Comparison of ENCODE assay signal across 25 cellular contexts in genomic region chr11:74627381-74627780, GRCh38. TPM values are rescaled to one million over a fixed set of nuclear protein-coding genes. Genes with fewer than 3 reads are reported as not detected.
A peak's percentile ranks its signal among the peaks of the same experiment; 100 is the strongest.
DNase-seq lines count a peak whose midpoint lies in the region; ATAC-seq and TF ChIP-seq lines count a peak whose summit lies in the region.
"Had no signal": no experiment of that assay in that cellular context is flagged by ENCODE, and none has a peak within 500 bp of the region (broad histone marks: within the 10 kb centered on the region; RNA-seq: fewer than 3 reads in every experiment).

No MANE protein-coding gene starts in this region.

- no peak overlapping the region for H3K4me3 Mint-ChIP-seq in activated CD4-positive, alpha-beta T cell treated with anti-CD3 and anti-CD28 coated beads for 36 hours
- no peak overlapping the region for H3K4me3 Mint-ChIP-seq in activated naive CD8-positive, alpha-beta T cell treated with anti-CD3 and anti-CD28 coated beads, Interleukin-2, amount 50 U/mL, for 24 hours
- H3K4me3 Mint-ChIP-seq in activated naive CD8-positive, alpha-beta T cell treated with anti-CD3 and anti-CD28 coated beads for 36 hours, result no peak overlapping the region
- H3K4me3 Mint-ChIP-seq: HFFc6, IgD-negative memory B cell had no signal

- H3K4me3 ChIP-seq in OCI-LY3 (ENCODE audit: low read length), result no peak overlapping the region
- H3K4me3 ChIP-seq: HAP-1, SJSA1 had no signal

- H3K79me2 ChIP-seq in OCI-LY3 (ENCODE audit: low read length), result peaks cover 10% of the 10 kb centered on the region

- TF ChIP-seq CTCF in OCI-LY3 (IDR thresholded peaks at IDR 0.05; ENCODE audit: low read depth, low read length), result no peak

- intact Hi-C loops in activated CD4-positive, alpha-beta T cell treated with anti-CD3 and anti-CD28 coated beads for 36 hours (cut with DNase I, micrococcal nuclease), result no loop called here

- peak overlapping the region; percentile 34; the same call in 1 of the 2 replicates for H3K27ac ChIP-seq in OCI-LY3 (ENCODE audit: low read length)
- no peak overlapping the region for H3K27ac ChIP-seq in substantia nigra (ENCODE audit: low read depth, low read length, poor library complexity, severe bottlenecking)
- H3K27ac ChIP-seq: 22Rv1, KMS-11, SJSA1 had no signal

- H3K36me3 Mint-ChIP-seq in activated CD4-positive, alpha-beta T cell treated with anti-CD3 and anti-CD28 coated beads for 36 hours (ENCODE audit: low read depth), result peaks cover 54% of the 10 kb centered on the region
- H3K36me3 Mint-ChIP-seq in activated naive CD8-positive, alpha-beta T cell treated with anti-CD3 and anti-CD28 coated beads, Interleukin-2, amount 50 U/mL, for 24 hours (ENCODE audit: low read depth), result peaks cover 60% of the 10 kb centered on the region
- peaks cover 35% of the 10 kb centered on the region for H3K36me3 Mint-ChIP-seq in activated naive CD8-positive, alpha-beta T cell treated with anti-CD3 and anti-CD28 coated beads for 36 hours

- H3K9me3 ChIP-seq in OCI-LY3 (ENCODE audit: insufficient read depth, low read length), result no peaks in the 10 kb centered on the region
- H3K9me3 ChIP-seq: HAP-1, SJSA1 had no signal

- H3K9ac ChIP-seq in OCI-LY3 (ENCODE audit: low read length), result no peak overlapping the region
- H3K9ac ChIP-seq: KMS-11 had no signal

- peaks cover 4% of the 10 kb centered on the region for H3K4me1 Mint-ChIP-seq in activated CD4-positive, alpha-beta T cell treated with anti-CD3 and anti-CD28 coated beads for 36 hours
- H3K4me1 Mint-ChIP-seq in activated naive CD8-positive, alpha-beta T cell treated with anti-CD3 and anti-CD28 coated beads, Interleukin-2, amount 50 U/mL, for 24 hours, result peaks cover 4% of the 10 kb centered on the region
- peaks cover 2% of the 10 kb centered on the region for H3K4me1 Mint-ChIP-seq in activated naive CD8-positive, alpha-beta T cell treated with anti-CD3 and anti-CD28 coated beads for 36 hours

- CTCF ChIA-PET in activated CD4-positive, alpha-beta T cell treated with anti-CD3 and anti-CD28 coated beads for 36 hours (lab: Charles Lee), result interaction anchor here (0.6 kb wide), 1 partner anchor 23 kb away, joined by 3 read pairs; no protein-coding TSS in a partner anchor

- peaks cover 61% of the 10 kb centered on the region for H3K4me1 ChIP-seq in OCI-LY3 (ENCODE audit: low read length)
- H3K4me1 ChIP-seq: HAP-1, SJSA1 had no signal

- H3K27me3 ChIP-seq in OCI-LY3 (ENCODE audit: low read depth, low read length), result no peaks in the 10 kb centered on the region
- H3K27me3 ChIP-seq: SJSA1 had no signal

- peak overlapping the region; percentile 9; the same call in 1 of the 2 replicates for H3K4me2 ChIP-seq in OCI-LY3 (ENCODE audit: low read length)
- H3K4me2 ChIP-seq: KMS-11 had no signal

- ATAC-seq in activated CD4-positive, alpha-beta T cell treated with anti-CD3 and anti-CD28 coated beads for 36 hours, result peak; percentile 55
- peak; percentile 75 for ATAC-seq in activated naive CD8-positive, alpha-beta T cell treated with anti-CD3 and anti-CD28 coated beads, Interleukin-2, amount 50 U/mL, for 24 hours
- no peak for ATAC-seq in HG02885 (IDR thresholded peaks at IDR 0.05; ENCODE audit: poor library complexity, unreplicated experiment)

- no peaks in the 10 kb centered on the region for H3K27me3 Mint-ChIP-seq in activated CD4-positive, alpha-beta T cell treated with anti-CD3 and anti-CD28 coated beads for 36 hours
- no peaks in the 10 kb centered on the region for H3K27me3 Mint-ChIP-seq in activated naive CD8-positive, alpha-beta T cell treated with anti-CD3 and anti-CD28 coated beads, Interleukin-2, amount 50 U/mL, for 24 hours
- H3K27me3 Mint-ChIP-seq in activated naive CD8-positive, alpha-beta T cell treated with anti-CD3 and anti-CD28 coated beads for 36 hours, result no peaks in the 10 kb centered on the region
- H3K27me3 Mint-ChIP-seq: IgD-negative memory B cell had no signal

- POLR2A ChIA-PET in activated CD4-positive, alpha-beta T cell treated with anti-CD3 and anti-CD28 coated beads for 36 hours (lab: Charles Lee), result no interaction called here

- peaks cover 57% of the 10 kb centered on the region for H3K36me3 ChIP-seq in OCI-LY3 (replicated peaks; ENCODE audit: low read depth, low read length)

- H4K20me1 ChIP-seq in OCI-LY3 (ENCODE audit: insufficient read depth, low read length), result no peaks in the 10 kb centered on the region

- no peaks in the 10 kb centered on the region for H3K9me3 Mint-ChIP-seq in activated CD4-positive, alpha-beta T cell treated with anti-CD3 and anti-CD28 coated beads for 36 hours (ENCODE audit: low read depth)
- H3K9me3 Mint-ChIP-seq in activated naive CD8-positive, alpha-beta T cell treated with anti-CD3 and anti-CD28 coated beads, Interleukin-2, amount 50 U/mL, for 24 hours, result no peaks in the 10 kb centered on the region
- no peaks in the 10 kb centered on the region for H3K9me3 Mint-ChIP-seq in activated naive CD8-positive, alpha-beta T cell treated with anti-CD3 and anti-CD28 coated beads for 36 hours
- H3K9me3 Mint-ChIP-seq: HFFc6, IgD-negative memory B cell had no signal

- peak; percentile 21 for DNase-seq in activated CD4-positive, alpha-beta T cell treated with anti-CD3 and anti-CD28 coated beads for 36 hours
- no peak for DNase-seq in activated CD4-positive, alpha-beta T cell treated with anti-CD3 and anti-CD28 coated beads for 1 hour
- no peak for DNase-seq in activated naive CD8-positive, alpha-beta T cell treated with anti-CD3 and anti-CD28 coated beads, Interleukin-2, amount 50 U/mL, for 24 hours
- no peak for DNase-seq in activated naive CD8-positive, alpha-beta T cell treated with anti-CD3 and anti-CD28 coated beads for 36 hours
- DNase-seq in substantia nigra (lab: John Stamatoyannopoulos, UW), result no peak
- DNase-seq: ACHN, DMS153, GOT3, HFFc6, NCI-H1048, NCI-H1417, NCI-H1694, NCI-H2029 treated with DMSO at 0.1 percent for 48 hours, NCI-H446 treated with DMSO at 0.1 percent for 48 hours, NCI-H526, NCI-H82, Right ventricle myocardium superior, RPMI8226 had no signal

- no peak overlapping the region for H2AFZ ChIP-seq in OCI-LY3 (ENCODE audit: low read depth, low read length)

- no peak overlapping the region for H3K27ac Mint-ChIP-seq in activated CD4-positive, alpha-beta T cell treated with anti-CD3 and anti-CD28 coated beads for 36 hours
- H3K27ac Mint-ChIP-seq in activated naive CD8-positive, alpha-beta T cell treated with anti-CD3 and anti-CD28 coated beads, Interleukin-2, amount 50 U/mL, for 24 hours, result no peak overlapping the region
- no peak overlapping the region for H3K27ac Mint-ChIP-seq in activated naive CD8-positive, alpha-beta T cell treated with anti-CD3 and anti-CD28 coated beads for 36 hours
- H3K27ac Mint-ChIP-seq: HFFc6, IgD-negative memory B cell had no signal

RNA-seq across cellular contexts. Expression of gene POLD3, which starts 35.0 kb away (rescaled TPM):
- total RNA-seq in activated CD4-positive, alpha-beta T cell treated with anti-CD3 and anti-CD28 coated beads for 36 hours, result 10 to 100 TPM; 70.0 to 79.8 TPM
- 10 to 100 TPM; 68.4 to 71.3 TPM for total RNA-seq in activated naive CD8-positive, alpha-beta T cell treated with anti-CD3 and anti-CD28 coated beads for 36 hours
